In genomic region chr12:117968084-117968789, GRCh38 we compare ENCODE assay signal across 8 cellular contexts. TPM values are rescaled to one million over a fixed set of nuclear protein-coding genes. Genes with fewer than 3 reads are reported as not detected.
DNase-seq lines count a peak whose midpoint lies in the region; ATAC-seq and TF ChIP-seq lines count a peak whose summit lies in the region.

No MANE protein-coding gene starts in this region.

- H3K27me3 Mint-ChIP-seq in naive B cell: peaks cover 22 to 59% (median 55%) of the 10 kb centered on the region in 3 donors

- no peak for ATAC-seq in naive B cell (ENCODE audit: low read depth in 2 of 2)

- CTCF ChIA-PET in mammary epithelial cell (lab: Charles Lee; ENCODE audit: low non-redundant PET): no interaction called here

- intact Hi-C loops in mammary epithelial cell (cut with micrococcal nuclease): no loop called here

- H4K20me1 ChIP-seq in BLaER1 treated with 17β-estradiol and CSF1 and Interleukin-3, amounts not matched to agents 10 nM and 100 nM: peaks cover 0 to 5% (median 0%) of the 10 kb centered on the region in 11 experiments; a peak in 2 of 22 replicates
- H4K20me1 ChIP-seq in mammary epithelial cell (ENCODE audit: insufficient read depth, low read length): no peaks in the 10 kb centered on the region

- H3K4me3 ChIP-seq in BLaER1 treated with 17β-estradiol and CSF1 and Interleukin-3, amounts not matched to agents 10 nM and 100 nM: peak overlapping the region; percentile 64 to 78 (median 70)
- H3K4me3 ChIP-seq in HUES64 (ENCODE audit: low read length): peak overlapping the region; percentile 91
- peak overlapping the region; percentile 31 to 55 (median 45) for H3K4me3 ChIP-seq in mammary epithelial cell (replicated peaks in 1 of 3; ENCODE audit: insufficient read depth in 1 of 3, low read depth in 2 of 3, low read length in 3 of 3)

- no TSS peak for BruUV-seq in mammary epithelial cell (replicated peaks; lab: Mats Ljungman, UMichigan)

- peaks cover 4 to 20% of the 10 kb centered on the region in 2 donors for H3K36me3 Mint-ChIP-seq in naive B cell

- in situ Hi-C loops in mammary epithelial cell (cut with MboI; ENCODE audit: low sequenced_read_pairs in 2 of 2): no loop called here

- WGBS in HUES64: 2% methylated on average over 8 of the region's 12 CpGs
- WGBS in mammary epithelial cell (ENCODE audit: low coverage, missing lambda C conversion rate): 3% methylated on average over 9 of the region's 12 CpGs

- H3K27me3 ChIP-seq in BLaER1 treated with 17β-estradiol and CSF1 and Interleukin-3, amounts not matched to agents 10 nM and 100 nM: peaks cover 53 to 69% (median 62%) of the 10 kb centered on the region in 11 experiments
- peaks cover 24% of the 10 kb centered on the region for H3K27me3 ChIP-seq in HUES64 (ENCODE audit: insufficient read depth, low read length)
- peaks cover 6% of the 10 kb centered on the region for H3K27me3 ChIP-seq in mammary epithelial cell (ENCODE audit: insufficient read depth, low read length)

- peaks cover 19 to 34% (median 28%) of the 10 kb centered on the region in 11 experiments for H3K9me3 ChIP-seq in BLaER1 treated with 17β-estradiol and CSF1 and Interleukin-3, amounts not matched to agents 10 nM and 100 nM (replicated peaks in 1 of 11)
- peaks cover 14% of the 10 kb centered on the region; the same call in 1 of the 2 replicates for H3K9me3 ChIP-seq in HUES64 (ENCODE audit: insufficient read depth, low read depth, low read length)
- H3K9me3 ChIP-seq in mammary epithelial cell (replicated peaks; ENCODE audit: insufficient read depth, low read length): no peaks in the 10 kb centered on the region

- H3K4me1 ChIP-seq in BLaER1 treated with 17β-estradiol and CSF1 and Interleukin-3, amounts not matched to agents 10 nM and 100 nM: peaks cover 0 to 11% (median 0%) of the 10 kb centered on the region in 10 experiments; a peak in 4 of 20 replicates
- H3K4me1 ChIP-seq in HUES64 (ENCODE audit: insufficient read depth, low read length): peaks cover 15% of the 10 kb centered on the region
- H3K4me1 ChIP-seq in mammary epithelial cell (ENCODE audit: insufficient read depth, low read length): no peaks in the 10 kb centered on the region

- peak overlapping the region; percentile 75 to 96 (median 93) for H3K4me2 ChIP-seq in BLaER1 treated with 17β-estradiol and CSF1 and Interleukin-3, amounts not matched to agents 10 nM and 100 nM
- peak overlapping the region; percentile 79 for H3K4me2 ChIP-seq in mammary epithelial cell (ENCODE audit: insufficient read depth, low read depth, low read length)

- peaks cover 4 to 24% (median 13%) of the 10 kb centered on the region in 7 donors for H3K9me3 Mint-ChIP-seq in naive B cell

- no peak for DNase-seq in mammary epithelial cell
- DNase-seq in naive B cell: no peak
- DNase-seq in central memory CD4-positive, alpha-beta T cell: no peak
- no peak for DNase-seq in NCI-H2029 treated with DMSO at 0.1 percent for 48 hours (lab: John Stamatoyannopoulos, UW)
- no peak for DNase-seq in activated effector memory CD4-positive, alpha-beta T cell treated with Interleukin-2 at 50 U/mL for 16 hours
- DNase-seq in activated gamma-delta T cell (lab: John Stamatoyannopoulos, UW): no peak

- peak overlapping the region in 6 of 8 donors; percentile 69 to 87 (median 80) for H3K4me3 Mint-ChIP-seq in naive B cell

- TF ChIP-seq CTCF in mammary epithelial cell (conservative IDR thresholded peaks at IDR 0.05 in 1 of 2, IDR thresholded peaks at IDR 0.05 in 1 of 2; ENCODE audit: extremely low read depth in 1 of 2, insufficient read depth in 1 of 2, low read depth in 1 of 2, low read length in 2 of 2): no peak

- H3K9ac ChIP-seq in BLaER1 treated with 17β-estradiol and CSF1 and Interleukin-3, amounts not matched to agents 10 nM and 100 nM: peak overlapping the region in 7 of 11 experiments; percentile 25 to 67 (median 57); a peak in 10 of 22 replicates
- H3K9ac ChIP-seq in HUES64 (ENCODE audit: low read depth, low read length) (peak overlapping the region; percentile 80), mammary epithelial cell (ENCODE audit: insufficient read depth, low read length) (no peak overlapping the region)

- peak overlapping the region; percentile 77 for H2AFZ ChIP-seq in mammary epithelial cell (ENCODE audit: low read depth, low read length)

- dilution Hi-C loops in mammary epithelial cell (cut with HindIII; ENCODE audit: low sequenced_read_pairs): no loop called here

- no peak overlapping the region for H3K27ac ChIP-seq in BLaER1 treated with 17β-estradiol and CSF1 and Interleukin-3, amounts not matched to agents 10 nM and 100 nM
- H3K27ac ChIP-seq in HUES64 (ENCODE audit: low read depth, low read length) (no peak overlapping the region), mammary epithelial cell (ENCODE audit: insufficient read depth, low read depth, low read length) (no peak overlapping the region)

- H3K79me2 ChIP-seq in mammary epithelial cell (ENCODE audit: insufficient read depth, low read length): no peaks in the 10 kb centered on the region

- H3K4me1 Mint-ChIP-seq in naive B cell: peaks cover 9 to 15% (median 14%) of the 10 kb centered on the region in 3 donors

- no peaks in the 10 kb centered on the region for H3K36me3 ChIP-seq in BLaER1 treated with 17β-estradiol and CSF1 and Interleukin-3, amounts not matched to agents 10 nM and 100 nM
- no peaks in the 10 kb centered on the region for H3K36me3 ChIP-seq in HUES64 (ENCODE audit: insufficient read depth, low read length)
- H3K36me3 ChIP-seq in mammary epithelial cell (ENCODE audit: insufficient read depth, low read length): no peaks in the 10 kb centered on the region

- H3K27ac Mint-ChIP-seq in naive B cell: no peak overlapping the region

RNA-seq across cellular contexts. Expression of gene KSR2, which starts 0.6 kb away (rescaled TPM):
- polyA plus RNA-seq in HUES64 (2013, experiment 1 of 2): 0.40 TPM
- polyA plus RNA-seq in HUES64 (2013, experiment 2 of 2): 0.44 TPM
- under 1 TPM; under 0.01 to 0.05 TPM for total RNA-seq in mammary epithelial cell
- polyA plus RNA-seq in mammary epithelial cell: under 0.01 TPM
- polyA minus RNA-seq in mammary epithelial cell: not detected
- not detected for polyA plus RNA-seq in naive B cell (ENCODE audit: low read depth in 6 of 6)

RNA-seq across cellular contexts. Expression of gene RFC5, which starts 48.3 kb away (rescaled TPM):
- polyA plus RNA-seq in HUES64 (2013, experiment 1 of 2): 48.6 TPM
- polyA plus RNA-seq in HUES64 (2013, experiment 2 of 2): 39.4 TPM
- 10 to 100 TPM; 11.5 to 24.0 TPM for total RNA-seq in mammary epithelial cell
- polyA plus RNA-seq in mammary epithelial cell (32.6 TPM), naive B cell (ENCODE audit: low read depth in 6 of 6) (10 to 100 TPM; 16.0 to 26.8 (median 24.1) TPM)
- polyA minus RNA-seq in mammary epithelial cell: 13.4 TPM
